22 cellular contexts compared by ENCODE assay signal in genomic region chr10:13396369-13396768, GRCh38.
"Had no signal": no experiment of that assay in that cellular context is flagged by ENCODE, and none has a peak within 500 bp of the region (broad histone marks: within the 10 kb centered on the region; RNA-seq: fewer than 3 reads in every experiment).

No MANE protein-coding gene starts in this region.

- H3K9ac ChIP-seq: parathyroid adenoma had no signal

- H3K4me3 Mint-ChIP-seq: immature natural killer cell; naive B cell; natural killer cell treated with Interleukin-12 subunit alpha and Interleukin-12 subunit beta and Interleukin-15 and Interleukin-18, amount 100 ng/mL, for 72 hours; neural crest cell; stimulated activated naive B cell treated with anti-CD40 and anti-IgM and Interleukin-4, amounts not matched to agents 10 μg/mL and 1 μg/mL and 100 μg/mL, for 72 hours; stimulated activated naive CD8-positive, alpha-beta T cell treated with anti-CD3 and anti-CD28 coated beads, Interleukin-15, Interleukin-2, amounts not matched to agents 100 ng/mL and 50 ng/mL, for 24 hours had no signal

- H3K27me3 ChIP-seq: thyroid gland, vagina had no signal

- H2AFZ ChIP-seq: parathyroid adenoma had no signal

- H3K4me1 ChIP-seq: lower lobe of right lung, parathyroid adenoma, prostate gland, spleen, thyroid gland, vagina had no signal

- DNase-seq: dorsolateral prefrontal cortex; effector CD4-positive, alpha-beta T cell; hypothalamus; immature natural killer cell; left ventricle myocardium superior; lower lobe of right lung; mucosa of descending colon; naive B cell; right cardiac atrium; spleen; stimulated activated CD4-positive, alpha-beta T cell treated with anti-CD3 and anti-CD28 coated beads, Interleukin-4, amount 100 ng/mL, for 4 hours; stimulated activated naive B cell treated with anti-CD40 and anti-IgM and Interleukin-4, amounts not matched to agents 10 μg/mL and 1 μg/mL and 100 μg/mL, for 72 hours; thyroid gland; trophoblast cell had no signal

- H3K27ac Mint-ChIP-seq: immature natural killer cell; naive B cell; natural killer cell treated with Interleukin-12 subunit alpha and Interleukin-12 subunit beta and Interleukin-15 and Interleukin-18, amount 100 ng/mL, for 72 hours; stimulated activated naive B cell treated with anti-CD40 and anti-IgM and Interleukin-4, amounts not matched to agents 10 μg/mL and 1 μg/mL and 100 μg/mL, for 72 hours; stimulated activated naive CD8-positive, alpha-beta T cell treated with anti-CD3 and anti-CD28 coated beads, Interleukin-15, Interleukin-2, amounts not matched to agents 100 ng/mL and 50 ng/mL, for 24 hours had no signal

- H3K27ac ChIP-seq: dorsolateral prefrontal cortex, lower lobe of right lung, parathyroid adenoma, prostate gland, skin epidermis, spleen, thyroid gland, vagina had no signal

- H3K4me1 Mint-ChIP-seq: immature natural killer cell; neural crest cell; stimulated activated naive B cell treated with anti-CD40 and anti-IgM and Interleukin-4, amounts not matched to agents 10 μg/mL and 1 μg/mL and 100 μg/mL, for 72 hours had no signal

- H3K36me3 Mint-ChIP-seq: immature natural killer cell; natural killer cell treated with Interleukin-12 subunit alpha and Interleukin-12 subunit beta and Interleukin-15 and Interleukin-18, amount 100 ng/mL, for 72 hours had no signal

- H3K9me3 ChIP-seq: lower lobe of right lung, mucosa of descending colon, prostate gland, thyroid gland, vagina had no signal

- H3K4me3 ChIP-seq: dorsolateral prefrontal cortex, lower lobe of right lung, mucosa of descending colon, prostate gland, skin epidermis, spleen, thyroid gland, vagina had no signal

- H3K36me3 ChIP-seq: lower lobe of right lung, prostate gland, spleen, thyroid gland, vagina had no signal

- ATAC-seq: esophagus mucosa; left ventricle myocardium superior; lower lobe of right lung; mucosa of descending colon; natural killer cell treated with Interleukin-12 subunit alpha and Interleukin-12 subunit beta and Interleukin-15 and Interleukin-18, amount 100 ng/mL, for 72 hours; right cardiac atrium; stimulated activated naive B cell treated with anti-CD40 and anti-IgM and Interleukin-4, amounts not matched to agents 10 μg/mL and 1 μg/mL and 100 μg/mL, for 72 hours had no signal

- H3K9me3 Mint-ChIP-seq: immature natural killer cell; natural killer cell treated with Interleukin-12 subunit alpha and Interleukin-12 subunit beta and Interleukin-15 and Interleukin-18, amount 100 ng/mL, for 72 hours; stimulated activated naive CD8-positive, alpha-beta T cell treated with anti-CD3 and anti-CD28 coated beads, Interleukin-15, Interleukin-2, amounts not matched to agents 100 ng/mL and 50 ng/mL, for 24 hours had no signal
